ENCODE assay signal across 1 cellular context in genomic region chr20:44582321-44583025, GRCh38.
TF ChIP-seq lines count a peak whose summit lies in the region.

TSS of gene PKIG (plus strand) at chr20:44582579. CDS start at chr20:44614557, 31,978 bp downstream.

TF ChIP-seq in HEK293, 187 proteins besides CTCF, POLR2A, EP300 and RAD21 (continued from another document and continues in another):
- TF ChIP-seq ZSCAN18 (tag by site-specific recombination; IDR thresholded peaks at IDR 0.05) (no peak), ZNF747 (tag by site-specific recombination; IDR thresholded peaks at IDR 0.05) (no peak), ZNF19 (tag by site-specific recombination; IDR thresholded peaks at IDR 0.05; ENCODE audit: low read depth) (no peak), ZNF37A (tag by site-specific recombination; IDR thresholded peaks at IDR 0.05) (no peak), ZNF792 (tag by site-specific recombination; IDR thresholded peaks at IDR 0.05) (no peak), ZNF621 (tag by site-specific recombination; IDR thresholded peaks at IDR 0.05) (no peak), ZNF202 (tag by site-specific recombination; IDR thresholded peaks at IDR 0.05; ENCODE audit: borderline replicate concordance) (no peak), EGR2 (tag by site-specific recombination; IDR thresholded peaks at IDR 0.05; ENCODE audit: low read depth) (0 out of 2 replicates have a peak, but pooled peaks have one; percentile 39), ZNF501 (tag by site-specific recombination; IDR thresholded peaks at IDR 0.05) (no peak), ZFP41 (tag by site-specific recombination; IDR thresholded peaks at IDR 0.05; ENCODE audit: borderline replicate concordance) (no peak), ZBTB49 (tag by site-specific recombination; IDR thresholded peaks at IDR 0.05; ENCODE audit: low read depth) (no peak), ZNF121 (tag by site-specific recombination; IDR thresholded peaks at IDR 0.05) (no peak), ZBTB26 (tag by site-specific recombination; optimal IDR thresholded peaks at IDR 0.05) (no peak), ZNF518A (tag by site-specific recombination; conservative IDR thresholded peaks at IDR 0.05; ENCODE audit: low read depth) (no peak), ZNF366 (tag by site-specific recombination; conservative IDR thresholded peaks at IDR 0.05) (peak; percentile 85), ZNF132 (tag by site-specific recombination; IDR thresholded peaks at IDR 0.05; ENCODE audit: borderline replicate concordance) (no peak), ZNF248 (tag by site-specific recombination; IDR thresholded peaks at IDR 0.05) (no peak), ZNF513 (tag by site-specific recombination; IDR thresholded peaks at IDR 0.05) (no peak), ZEB2 (tag by site-specific recombination; IDR thresholded peaks at IDR 0.05) (no peak), ZNF311 (tag by site-specific recombination; IDR thresholded peaks at IDR 0.05; ENCODE audit: borderline replicate concordance) (no peak), REST (tag by site-specific recombination; IDR thresholded peaks at IDR 0.05) (no peak), ZNF555 (tag by site-specific recombination; conservative IDR thresholded peaks at IDR 0.05) (no peak), ZNF777 (tag by site-specific recombination; IDR thresholded peaks at IDR 0.05; ENCODE audit: borderline replicate concordance) (no peak), HOXA7 (CRISPR knock-in tag; IDR thresholded peaks at IDR 0.05; ENCODE audit: borderline replicate concordance) (no peak), ZNF558 (tag by site-specific recombination; IDR thresholded peaks at IDR 0.05) (0 out of 2 replicates have a peak, but pooled peaks have one; percentile 24), ZNF561 (tag by site-specific recombination; IDR thresholded peaks at IDR 0.05; ENCODE audit: borderline replicate concordance) (0 out of 2 replicates have a peak, but pooled peaks have one; percentile 8), ZBTB48 (tag by site-specific recombination; IDR thresholded peaks at IDR 0.05) (0 out of 2 replicates have a peak, but pooled peaks have one; percentile 13), HOXC10 (CRISPR knock-in tag; IDR thresholded peaks at IDR 0.05) (no peak), ZNF580 (tag by site-specific recombination; IDR thresholded peaks at IDR 0.05) (no peak), ZNF596 (tag by site-specific recombination; IDR thresholded peaks at IDR 0.05) (no peak), HOXD13 (CRISPR knock-in tag; IDR thresholded peaks at IDR 0.05; ENCODE audit: borderline replicate concordance) (no peak), ZNF837 (tag by site-specific recombination; IDR thresholded peaks at IDR 0.05) (no peak), ZNF2 (tag by site-specific recombination; IDR thresholded peaks at IDR 0.05) (no peak), SALL2 (tag by site-specific recombination; IDR thresholded peaks at IDR 0.05; ENCODE audit: borderline replicate concordance) (no peak), ZBTB20 (tag by site-specific recombination; IDR thresholded peaks at IDR 0.05) (no peak), ZNF514 (tag by site-specific recombination; IDR thresholded peaks at IDR 0.05) (no peak), ZNF214 (tag by site-specific recombination; IDR thresholded peaks at IDR 0.05; ENCODE audit: borderline replicate concordance) (no peak), ZNF140 (tag by site-specific recombination; IDR thresholded peaks at IDR 0.05) (no peak), INSM2 (tag by site-specific recombination; IDR thresholded peaks at IDR 0.05) (no peak), ZNF341 (tag by site-specific recombination; IDR thresholded peaks at IDR 0.05; ENCODE audit: low read depth) (no peak), ZNF266 (tag by site-specific recombination; IDR thresholded peaks at IDR 0.05; ENCODE audit: low read depth) (no peak), ZSCAN30 (tag by site-specific recombination; IDR thresholded peaks at IDR 0.05) (no peak), ZFP37 (tag by site-specific recombination; IDR thresholded peaks at IDR 0.05) (no peak), ZNF223 (tag by site-specific recombination; IDR thresholded peaks at IDR 0.05) (no peak), ZNF211 (tag by site-specific recombination; IDR thresholded peaks at IDR 0.05; ENCODE audit: low read depth) (no peak), ZNF571 (tag by site-specific recombination; IDR thresholded peaks at IDR 0.05) (no peak), KLF9 (tag by site-specific recombination; IDR thresholded peaks at IDR 0.05; ENCODE audit: low read depth) (peak; percentile 47; the same call in 1 of the 2 replicates), ZNF677 (tag by site-specific recombination; IDR thresholded peaks at IDR 0.05) (no peak), ZNF473 (tag by site-specific recombination; IDR thresholded peaks at IDR 0.05) (no peak), ZNF629 (tag by site-specific recombination; IDR thresholded peaks at IDR 0.05) (peak; percentile 91), ZNF530 (tag by site-specific recombination; IDR thresholded peaks at IDR 0.05; ENCODE audit: low read depth) (no peak), BCL11B (tag by site-specific recombination; IDR thresholded peaks at IDR 0.05; ENCODE audit: low read depth) (no peak), ZNF416 (tag by site-specific recombination; IDR thresholded peaks at IDR 0.05) (no peak), ZNF274 (IDR thresholded peaks at IDR 0.05; ENCODE audit: low read length) (no peak), ZNF274 (tag by site-specific recombination; IDR thresholded peaks at IDR 0.05; ENCODE audit: borderline replicate concordance) (no peak), ZNF184 (tag by site-specific recombination; IDR thresholded peaks at IDR 0.05) (no peak)
